Comparison of ENCODE assay signal across 1 cellular context in the genomic region with DNA sequence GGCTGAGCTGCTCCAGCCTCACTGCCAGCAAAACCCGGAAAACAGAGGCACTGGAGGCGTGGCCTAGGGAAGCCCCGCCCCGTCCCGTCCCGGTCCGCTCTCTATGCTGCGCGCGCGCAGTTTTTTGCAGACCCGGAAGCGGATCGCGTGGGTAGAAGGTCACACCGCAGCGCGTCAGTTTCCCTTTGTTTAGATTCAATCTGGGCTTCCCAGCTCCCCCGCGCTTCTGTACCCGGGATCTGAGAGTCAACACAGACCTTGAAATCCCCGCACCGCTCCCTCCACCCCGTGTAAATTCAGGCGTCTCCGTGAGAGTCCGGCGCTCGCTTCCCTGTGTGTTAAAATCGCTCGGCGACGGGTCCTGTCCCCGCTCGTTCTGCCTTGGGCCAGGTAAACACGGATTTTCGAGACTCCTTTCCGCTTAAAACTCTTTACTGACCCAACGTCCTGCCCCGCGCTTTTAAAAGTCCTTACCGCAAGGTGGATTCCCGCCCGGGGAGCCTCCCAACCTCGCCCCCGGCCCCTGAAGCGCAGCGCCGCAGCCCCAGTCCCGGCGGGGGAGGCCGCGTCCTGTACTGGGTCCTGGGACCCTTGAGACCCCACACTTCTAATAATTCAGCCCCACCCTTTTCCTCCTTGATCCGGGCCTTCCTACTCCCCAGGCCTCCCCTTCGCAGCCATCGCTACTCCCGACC.
TF ChIP-seq lines count a peak whose summit lies in the region.

Gene ZNF610 (plus strand): TSS at position 127 of the 695 bp plus-strand sequence. CDS start 12,930 bp downstream, outside the sequence.

TF ChIP-seq in SK-N-SH, 30 proteins besides CTCF, POLR2A, EP300 and RAD21 (continued from another document):
- peak; percentile 79 for TF ChIP-seq POLR2AphosphoS5 (IDR thresholded peaks at IDR 0.05; ENCODE audit: low read depth, low read length)
- no peak for TF ChIP-seq JUND (IDR thresholded peaks at IDR 0.05)
- peak; percentile 80 for TF ChIP-seq NRF1 (IDR thresholded peaks at IDR 0.05; ENCODE audit: low read depth, low read length)
TF ChIP-seq in SK-N-SH: peak in this region for 9.
